1 cellular context compared by ENCODE assay signal in the genomic region with DNA sequence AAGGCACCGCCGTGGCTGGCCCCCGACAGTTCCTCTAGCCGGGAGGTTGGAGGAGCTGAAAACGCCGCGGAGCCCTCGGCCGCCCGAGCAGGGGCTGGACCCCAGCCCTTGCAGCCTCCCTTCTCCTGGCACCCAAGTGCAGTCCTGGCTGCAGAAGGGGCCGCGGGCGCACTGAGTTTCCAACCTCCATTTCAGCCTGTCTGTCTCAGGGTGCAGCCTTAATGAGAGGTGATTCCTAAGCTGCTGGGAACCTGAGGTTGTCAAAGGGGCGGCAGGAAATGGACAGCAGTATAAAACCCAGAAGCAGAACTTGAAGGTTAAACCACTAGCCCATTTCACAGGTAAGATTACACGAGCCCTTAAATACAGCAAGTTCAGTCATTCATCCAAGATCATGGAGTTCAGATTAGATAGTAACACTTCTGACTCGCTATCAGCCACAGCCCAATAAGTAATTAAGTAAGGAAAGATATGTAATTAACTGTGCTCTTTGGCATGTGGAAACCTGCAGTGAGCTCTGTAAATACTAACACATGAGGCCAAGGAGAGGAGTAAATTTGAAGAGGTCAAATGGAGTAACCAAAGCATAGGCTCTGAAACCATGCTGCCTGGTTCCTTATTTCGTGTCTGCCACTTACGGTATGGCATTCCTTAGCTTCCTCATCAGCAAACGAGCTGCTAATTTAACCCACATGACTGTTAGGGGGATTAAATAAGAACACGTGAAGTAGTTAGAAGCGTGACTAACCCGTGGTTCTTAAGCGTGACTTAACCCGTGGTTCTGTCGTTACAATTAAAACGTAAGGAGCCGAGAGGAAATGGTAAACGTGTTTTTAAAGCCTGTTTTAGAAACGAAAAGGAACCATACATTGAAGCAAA.
TF ChIP-seq lines count a peak whose summit lies in the region.

No MANE protein-coding gene starts in this region.

TF ChIP-seq in GM23338, 12 proteins besides CTCF, POLR2A, EP300 and RAD21:
- TF ChIP-seq, protein P1, sequence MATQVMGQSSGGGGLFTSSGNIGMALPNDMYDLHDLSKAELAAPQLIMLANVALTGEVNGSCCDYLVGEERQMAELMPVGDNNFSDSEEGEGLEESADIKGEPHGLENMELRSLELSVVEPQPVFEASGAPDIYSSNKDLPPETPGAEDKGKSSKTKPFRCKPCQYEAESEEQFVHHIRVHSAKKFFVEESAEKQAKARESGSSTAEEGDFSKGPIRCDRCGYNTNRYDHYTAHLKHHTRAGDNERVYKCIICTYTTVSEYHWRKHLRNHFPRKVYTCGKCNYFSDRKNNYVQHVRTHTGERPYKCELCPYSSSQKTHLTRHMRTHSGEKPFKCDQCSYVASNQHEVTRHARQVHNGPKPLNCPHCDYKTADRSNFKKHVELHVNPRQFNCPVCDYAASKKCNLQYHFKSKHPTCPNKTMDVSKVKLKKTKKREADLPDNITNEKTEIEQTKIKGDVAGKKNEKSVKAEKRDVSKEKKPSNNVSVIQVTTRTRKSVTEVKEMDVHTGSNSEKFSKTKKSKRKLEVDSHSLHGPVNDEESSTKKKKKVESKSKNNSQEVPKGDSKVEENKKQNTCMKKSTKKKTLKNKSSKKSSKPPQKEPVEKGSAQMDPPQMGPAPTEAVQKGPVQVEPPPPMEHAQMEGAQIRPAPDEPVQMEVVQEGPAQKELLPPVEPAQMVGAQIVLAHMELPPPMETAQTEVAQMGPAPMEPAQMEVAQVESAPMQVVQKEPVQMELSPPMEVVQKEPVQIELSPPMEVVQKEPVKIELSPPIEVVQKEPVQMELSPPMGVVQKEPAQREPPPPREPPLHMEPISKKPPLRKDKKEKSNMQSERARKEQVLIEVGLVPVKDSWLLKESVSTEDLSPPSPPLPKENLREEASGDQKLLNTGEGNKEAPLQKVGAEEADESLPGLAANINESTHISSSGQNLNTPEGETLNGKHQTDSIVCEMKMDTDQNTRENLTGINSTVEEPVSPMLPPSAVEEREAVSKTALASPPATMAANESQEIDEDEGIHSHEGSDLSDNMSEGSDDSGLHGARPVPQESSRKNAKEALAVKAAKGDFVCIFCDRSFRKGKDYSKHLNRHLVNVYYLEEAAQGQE (IDR thresholded peaks at IDR 0.05; ENCODE audit: unreplicated experiment): no peak
- TF ChIP-seq ZNF114 (CRISPR knock-in tag; IDR thresholded peaks at IDR 0.05) (no peak), STAT1 (IDR thresholded peaks at IDR 0.05; ENCODE audit: unreplicated experiment) (no peak), JUNB (IDR thresholded peaks at IDR 0.05; ENCODE audit: unreplicated experiment) (no peak), EZH2 (IDR thresholded peaks at IDR 0.05; ENCODE audit: low read depth, unreplicated experiment) (no peak)
- TF ChIP-seq, protein P2, sequence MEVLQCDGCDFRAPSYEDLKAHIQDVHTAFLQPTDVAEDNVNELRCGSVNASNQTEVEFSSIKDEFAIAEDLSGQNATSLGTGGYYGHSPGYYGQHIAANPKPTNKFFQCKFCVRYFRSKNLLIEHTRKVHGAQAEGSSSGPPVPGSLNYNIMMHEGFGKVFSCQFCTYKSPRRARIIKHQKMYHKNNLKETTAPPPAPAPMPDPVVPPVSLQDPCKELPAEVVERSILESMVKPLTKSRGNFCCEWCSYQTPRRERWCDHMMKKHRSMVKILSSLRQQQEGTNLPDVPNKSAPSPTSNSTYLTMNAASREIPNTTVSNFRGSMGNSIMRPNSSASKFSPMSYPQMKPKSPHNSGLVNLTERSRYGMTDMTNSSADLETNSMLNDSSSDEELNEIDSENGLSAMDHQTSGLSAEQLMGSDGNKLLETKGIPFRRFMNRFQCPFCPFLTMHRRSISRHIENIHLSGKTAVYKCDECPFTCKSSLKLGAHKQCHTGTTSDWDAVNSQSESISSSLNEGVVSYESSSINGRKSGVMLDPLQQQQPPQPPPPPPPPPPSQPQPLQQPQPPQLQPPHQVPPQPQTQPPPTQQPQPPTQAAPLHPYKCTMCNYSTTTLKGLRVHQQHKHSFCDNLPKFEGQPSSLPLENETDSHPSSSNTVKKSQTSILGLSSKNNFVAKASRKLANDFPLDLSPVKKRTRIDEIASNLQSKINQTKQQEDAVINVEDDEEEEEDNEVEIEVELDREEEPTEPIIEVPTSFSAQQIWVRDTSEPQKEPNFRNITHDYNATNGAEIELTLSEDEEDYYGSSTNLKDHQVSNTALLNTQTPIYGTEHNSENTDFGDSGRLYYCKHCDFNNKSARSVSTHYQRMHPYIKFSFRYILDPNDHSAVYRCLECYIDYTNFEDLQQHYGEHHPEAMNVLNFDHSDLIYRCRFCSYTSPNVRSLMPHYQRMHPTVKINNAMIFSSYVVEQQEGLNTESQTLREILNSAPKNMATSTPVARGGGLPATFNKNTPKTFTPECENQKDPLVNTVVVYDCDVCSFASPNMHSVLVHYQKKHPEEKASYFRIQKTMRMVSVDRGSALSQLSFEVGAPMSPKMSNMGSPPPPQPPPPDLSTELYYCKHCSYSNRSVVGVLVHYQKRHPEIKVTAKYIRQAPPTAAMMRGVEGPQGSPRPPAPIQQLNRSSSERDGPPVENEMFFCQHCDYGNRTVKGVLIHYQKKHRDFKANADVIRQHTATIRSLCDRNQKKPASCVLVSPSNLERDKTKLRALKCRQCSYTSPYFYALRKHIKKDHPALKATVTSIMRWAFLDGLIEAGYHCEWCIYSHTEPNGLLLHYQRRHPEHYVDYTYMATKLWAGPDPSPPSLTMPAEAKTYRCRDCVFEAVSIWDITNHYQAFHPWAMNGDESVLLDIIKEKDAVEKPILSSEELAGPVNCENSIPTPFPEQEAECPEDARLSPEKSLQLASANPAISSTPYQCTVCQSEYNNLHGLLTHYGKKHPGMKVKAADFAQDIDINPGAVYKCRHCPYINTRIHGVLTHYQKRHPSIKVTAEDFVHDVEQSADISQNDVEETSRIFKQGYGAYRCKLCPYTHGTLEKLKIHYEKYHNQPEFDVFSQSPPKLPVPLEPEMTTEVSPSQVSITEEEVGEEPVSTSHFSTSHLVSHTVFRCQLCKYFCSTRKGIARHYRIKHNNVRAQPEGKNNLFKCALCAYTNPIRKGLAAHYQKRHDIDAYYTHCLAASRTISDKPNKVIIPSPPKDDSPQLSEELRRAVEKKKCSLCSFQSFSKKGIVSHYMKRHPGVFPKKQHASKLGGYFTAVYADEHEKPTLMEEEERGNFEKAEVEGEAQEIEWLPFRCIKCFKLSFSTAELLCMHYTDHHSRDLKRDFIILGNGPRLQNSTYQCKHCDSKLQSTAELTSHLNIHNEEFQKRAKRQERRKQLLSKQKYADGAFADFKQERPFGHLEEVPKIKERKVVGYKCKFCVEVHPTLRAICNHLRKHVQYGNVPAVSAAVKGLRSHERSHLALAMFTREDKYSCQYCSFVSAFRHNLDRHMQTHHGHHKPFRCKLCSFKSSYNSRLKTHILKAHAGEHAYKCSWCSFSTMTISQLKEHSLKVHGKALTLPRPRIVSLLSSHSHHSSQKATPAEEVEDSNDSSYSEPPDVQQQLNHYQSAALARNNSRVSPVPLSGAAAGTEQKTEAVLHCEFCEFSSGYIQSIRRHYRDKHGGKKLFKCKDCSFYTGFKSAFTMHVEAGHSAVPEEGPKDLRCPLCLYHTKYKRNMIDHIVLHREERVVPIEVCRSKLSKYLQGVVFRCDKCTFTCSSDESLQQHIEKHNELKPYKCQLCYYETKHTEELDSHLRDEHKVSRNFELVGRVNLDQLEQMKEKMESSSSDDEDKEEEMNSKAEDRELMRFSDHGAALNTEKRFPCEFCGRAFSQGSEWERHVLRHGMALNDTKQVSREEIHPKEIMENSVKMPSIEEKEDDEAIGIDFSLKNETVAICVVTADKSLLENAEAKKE (CRISPR knock-in tag; IDR thresholded peaks at IDR 0.05): no peak
